Comparison of ENCODE assay signal across 1 cellular context in genomic region chr20:57893364-57894001, GRCh38.
TF ChIP-seq lines count a peak whose summit lies in the region.

No MANE protein-coding gene starts in this region.

TF ChIP-seq in H1, 55 proteins besides CTCF, POLR2A, EP300 and RAD21 (continued from another document):
- TF ChIP-seq CHD7 (IDR thresholded peaks at IDR 0.05; ENCODE audit: insufficient replicate concordance, low read length) (no peak), SIRT6 (IDR thresholded peaks at IDR 0.05; ENCODE audit: low read length) (no peak), SP4 (IDR thresholded peaks at IDR 0.05; ENCODE audit: low read length) (no peak), RXRA (IDR thresholded peaks at IDR 0.05; ENCODE audit: insufficient read depth, low read depth, low read length) (no peak), BACH1 (IDR thresholded peaks at IDR 0.05; ENCODE audit: low read length) (no peak), YY1 (IDR thresholded peaks at IDR 0.05; ENCODE audit: low read depth, low read length) (no peak), POU5F1 (IDR thresholded peaks at IDR 0.05; ENCODE audit: low read depth, low read length) (no peak), SP2 (IDR thresholded peaks at IDR 0.05; ENCODE audit: low read length) (no peak)
